Comparison of ENCODE assay signal across 8 cellular contexts in genomic region chr12:124422570-124423523, GRCh38.
DNase-seq lines count a peak whose midpoint lies in the region; ATAC-seq and TF ChIP-seq lines count a peak whose summit lies in the region.

No MANE protein-coding gene starts in this region.

- POLR2A ChIA-PET in naive thymus-derived CD8-positive, alpha-beta T cell (lab: Charles Lee) = no interaction called here

- H3K27me3 ChIP-seq in foreskin keratinocyte = no peaks in the 10 kb centered on the region
- H3K27me3 ChIP-seq in parathyroid adenoma (ENCODE audit: control insufficient read depth, insufficient read depth, low read length) = no peaks in the 10 kb centered on the region

- no peaks in the 10 kb centered on the region for H3K27me3 Mint-ChIP-seq in naive thymus-derived CD8-positive, alpha-beta T cell

- TF ChIP-seq CTCF in foreskin keratinocyte (conservative IDR thresholded peaks at IDR 0.05) (no peak), parathyroid adenoma (IDR thresholded peaks at IDR 0.05) (no peak)

- H3K9ac ChIP-seq in parathyroid adenoma = no peak overlapping the region

- ATAC-seq in foreskin keratinocyte (peak; percentile 87), HG03378 (IDR thresholded peaks at IDR 0.05; ENCODE audit: unreplicated experiment) (no peak), HG03442 (IDR thresholded peaks at IDR 0.05; ENCODE audit: unreplicated experiment) (no peak)
- ATAC-seq in naive thymus-derived CD8-positive, alpha-beta T cell = no peak

- peak; percentile 33 for DNase-seq in HS-5 (ENCODE audit: low read depth)
- peak; percentile 88 for DNase-seq in T1000 (lab: John Stamatoyannopoulos, UW)
- DNase-seq in foreskin keratinocyte = peak; percentile 44 to 73
- no peak for DNase-seq in NCI-H128 (lab: John Stamatoyannopoulos, UW; ENCODE audit: unreplicated experiment)
- no peak for DNase-seq in naive thymus-derived CD8-positive, alpha-beta T cell

- no peak overlapping the region for H3K4me3 ChIP-seq in parathyroid adenoma (ENCODE audit: low read depth, low read length)

- H3K27ac ChIP-seq in foreskin keratinocyte (peak overlapping the region; percentile 47), parathyroid adenoma (peak overlapping the region; percentile 82)

- peaks cover 0 to 9% (median 2%) of the 10 kb centered on the region in 4 donors for H3K4me1 Mint-ChIP-seq in naive thymus-derived CD8-positive, alpha-beta T cell

- H3K36me3 Mint-ChIP-seq in naive thymus-derived CD8-positive, alpha-beta T cell = peaks cover 0 to 70% (median 13%) of the 10 kb centered on the region in 3 donors

- no peaks in the 10 kb centered on the region for H3K9me3 Mint-ChIP-seq in naive thymus-derived CD8-positive, alpha-beta T cell

- H3K4me1 ChIP-seq in foreskin keratinocyte (peaks cover 14% of the 10 kb centered on the region), parathyroid adenoma (no peaks in the 10 kb centered on the region)

- no peak overlapping the region for H3K27ac Mint-ChIP-seq in naive thymus-derived CD8-positive, alpha-beta T cell

- no peak overlapping the region for H2AFZ ChIP-seq in parathyroid adenoma

- no peak overlapping the region for H3K4me2 ChIP-seq in parathyroid adenoma (ENCODE audit: low read length)

- H3K36me3 ChIP-seq in parathyroid adenoma (ENCODE audit: control insufficient read depth, insufficient read depth, low read length) = no peaks in the 10 kb centered on the region

- no peak overlapping the region for H3K4me3 Mint-ChIP-seq in naive thymus-derived CD8-positive, alpha-beta T cell

- peaks cover 13% of the 10 kb centered on the region for H3K79me2 ChIP-seq in parathyroid adenoma

- no peaks in the 10 kb centered on the region for H3K9me3 ChIP-seq in parathyroid adenoma (ENCODE audit: control insufficient read depth, low read length)

Comparison
In these comparisons a context has a peak if more than half of its experiments do, and no peak if none do; other contexts are left out.
1. DNase-seq: peak in HS-5 (single experiment), T1000 (single experiment) and foreskin keratinocyte (2 of 2); none in NCI-H128 (single experiment) and naive thymus-derived CD8-positive, alpha-beta T cell (0 of 10).